Comparison of ENCODE assay signal across 11 cellular contexts in genomic region chr2:73268368-73268830, GRCh38. TPM values are rescaled to one million over a fixed set of nuclear protein-coding genes. Genes with fewer than 3 reads are reported as not detected.
DNase-seq lines count a peak whose midpoint lies in the region; ATAC-seq, FAIRE-seq and TF ChIP-seq lines count a peak whose summit lies in the region.
"Had no signal": no experiment of that assay in that cellular context is flagged by ENCODE, and none has a peak within 500 bp of the region (broad histone marks: within the 10 kb centered on the region; RNA-seq: fewer than 3 reads in every experiment).

No MANE protein-coding gene starts in this region.

- H3K27me3 Mint-ChIP-seq in activated naive CD4-positive, alpha-beta T cell treated with anti-CD3 and anti-CD28 coated beads, Interleukin-2, amount 50 U/mL, for 24 hours = no peaks in the 10 kb centered on the region
- peaks cover 39% of the 10 kb centered on the region for H3K27me3 Mint-ChIP-seq in astrocyte (ENCODE audit: low read depth, unreplicated experiment)
- no peaks in the 10 kb centered on the region for H3K27me3 Mint-ChIP-seq in memory B cell

- no peak for FAIRE-seq in astrocyte (lab: Jason Lieb, UNC)

- H3K9me3 ChIP-seq in astrocyte (ENCODE audit: insufficient read depth, low read depth, low read length) (no peaks in the 10 kb centered on the region), upper lobe of right lung (no peaks in the 10 kb centered on the region)

- ATAC-seq in memory B cell (ENCODE audit: low read depth) (no peak), upper lobe of right lung (peak; percentile 5), GM18858 (IDR thresholded peaks at IDR 0.05; ENCODE audit: unreplicated experiment) (no peak), HG02884 (IDR thresholded peaks at IDR 0.05; ENCODE audit: unreplicated experiment) (no peak), HG03139 (IDR thresholded peaks at IDR 0.05; ENCODE audit: unreplicated experiment) (no peak)

- H3K4me3 Mint-ChIP-seq in activated naive CD4-positive, alpha-beta T cell treated with anti-CD3 and anti-CD28 coated beads, Interleukin-2, amount 50 U/mL, for 24 hours = peak overlapping the region; percentile 72
- peak overlapping the region; percentile 43 for H3K4me3 Mint-ChIP-seq in astrocyte (ENCODE audit: unreplicated experiment)
- H3K4me3 Mint-ChIP-seq in memory B cell = peak overlapping the region; percentile 72

- H3K4me1 ChIP-seq in astrocyte (ENCODE audit: insufficient read depth, low read length) (peaks cover 5% of the 10 kb centered on the region), upper lobe of right lung (no peaks in the 10 kb centered on the region)

- peak overlapping the region; percentile 74 for H3K4me2 ChIP-seq in astrocyte (ENCODE audit: low read length)

- H3K36me3 Mint-ChIP-seq in activated naive CD4-positive, alpha-beta T cell treated with anti-CD3 and anti-CD28 coated beads, Interleukin-2, amount 50 U/mL, for 24 hours = peaks cover 2% of the 10 kb centered on the region
- H3K36me3 Mint-ChIP-seq in astrocyte (ENCODE audit: low read depth, unreplicated experiment) (peaks cover 16% of the 10 kb centered on the region), memory B cell (peaks cover 9% of the 10 kb centered on the region)

- H3K4me1 Mint-ChIP-seq in activated naive CD4-positive, alpha-beta T cell treated with anti-CD3 and anti-CD28 coated beads, Interleukin-2, amount 50 U/mL, for 24 hours = peaks cover 21% of the 10 kb centered on the region
- H3K4me1 Mint-ChIP-seq in astrocyte (ENCODE audit: low read depth, unreplicated experiment) (peaks cover 14% of the 10 kb centered on the region), memory B cell (peaks cover 21% of the 10 kb centered on the region)

- no peak overlapping the region for H3K9ac ChIP-seq in astrocyte (ENCODE audit: low read length)

- no peak overlapping the region for H3K27ac ChIP-seq in astrocyte (ENCODE audit: low read depth, low read length)
- no peak overlapping the region for H3K27ac ChIP-seq in upper lobe of right lung

- no peaks in the 10 kb centered on the region for H3K79me2 ChIP-seq in astrocyte (ENCODE audit: insufficient read depth, low read length)

- H3K27me3 ChIP-seq in astrocyte (ENCODE audit: insufficient read depth, low read length) (peaks cover 34% of the 10 kb centered on the region), upper lobe of right lung (peaks cover 35% of the 10 kb centered on the region)

- H2AFZ ChIP-seq in astrocyte (ENCODE audit: low read depth, low read length) = peak overlapping the region; percentile 52

- no peak for DNase-seq in activated naive CD4-positive, alpha-beta T cell (lab: John Stamatoyannopoulos, UW)
- DNase-seq in astrocyte (ENCODE audit: low read depth) (no peak), memory B cell (ENCODE audit: low spot score in 2 of 2) (no peak), upper lobe of right lung (no peak)
- DNase-seq: DND-41 had no signal

- peak overlapping the region; percentile 19 for H3K27ac Mint-ChIP-seq in activated naive CD4-positive, alpha-beta T cell treated with anti-CD3 and anti-CD28 coated beads, Interleukin-2, amount 50 U/mL, for 24 hours
- no peak overlapping the region for H3K27ac Mint-ChIP-seq in astrocyte (ENCODE audit: unreplicated experiment)
- H3K27ac Mint-ChIP-seq in memory B cell = no peak overlapping the region

- no peaks in the 10 kb centered on the region for H3K9me3 Mint-ChIP-seq in activated naive CD4-positive, alpha-beta T cell treated with anti-CD3 and anti-CD28 coated beads, Interleukin-2, amount 50 U/mL, for 24 hours
- peaks cover 4% of the 10 kb centered on the region for H3K9me3 Mint-ChIP-seq in astrocyte (ENCODE audit: unreplicated experiment)
- no peaks in the 10 kb centered on the region for H3K9me3 Mint-ChIP-seq in memory B cell

- TF ChIP-seq CTCF in astrocyte (IDR thresholded peaks at IDR 0.05; ENCODE audit: insufficient read depth, low read depth, low read length) (no peak), upper lobe of right lung (IDR thresholded peaks at IDR 0.05) (no peak)

- H3K4me3 ChIP-seq in astrocyte (ENCODE audit: insufficient read depth, low read depth, low read length) = no peak overlapping the region
- H3K4me3 ChIP-seq in upper lobe of right lung = no peak overlapping the region
- H3K4me3 ChIP-seq: lung had no signal

- peaks cover 38% of the 10 kb centered on the region for H4K20me1 ChIP-seq in astrocyte (ENCODE audit: insufficient read depth, low read length)

- intact Hi-C loops in upper lobe of right lung (cut with DNase I) = no loop called here

- H3K36me3 ChIP-seq in astrocyte (ENCODE audit: insufficient read depth, low read length) = no peaks in the 10 kb centered on the region
- H3K36me3 ChIP-seq in upper lobe of right lung = no peaks in the 10 kb centered on the region

RNA-seq across cellular contexts. Expression of gene FBXO41, which starts 15.9 kb away (rescaled TPM):
- total RNA-seq in astrocyte (10.1 and 10.9 TPM in 2 replicates), upper lobe of right lung (2.1 TPM)

RNA-seq across cellular contexts. Expression of gene EGR4, which starts 24.9 kb away (rescaled TPM):
- not detected in 2 replicates for total RNA-seq in astrocyte
- total RNA-seq in upper lobe of right lung = not detected
- total RNA-seq: lung, RPMI7951 had no signal

RNA-seq across cellular contexts. Expression of gene CCT7, which starts 34.3 kb away (rescaled TPM):
- total RNA-seq in astrocyte = 315 and 359 TPM in 2 replicates
- total RNA-seq in upper lobe of right lung = 152 TPM

RNA-seq across cellular contexts. Expression of gene PRADC1, which starts 35.4 kb away (rescaled TPM):
- total RNA-seq in astrocyte (13.1 and 16.7 TPM in 2 replicates), upper lobe of right lung (15.5 TPM)

RNA-seq across cellular contexts. Expression of gene SMYD5, which starts 54.4 kb away (rescaled TPM):
- total RNA-seq in astrocyte (12.8 and 14.5 TPM in 2 replicates), upper lobe of right lung (16.8 TPM)
